In genomic region chr6:124747336-124747735, GRCh38 we compare ENCODE assay signal across 19 cellular contexts.
"Had no signal": no experiment of that assay in that cellular context is flagged by ENCODE, and none has a peak within 500 bp of the region (broad histone marks: within the 10 kb centered on the region; RNA-seq: fewer than 3 reads in every experiment).

No MANE protein-coding gene starts in this region.

- H3K9me3 Mint-ChIP-seq: activated CD4-positive, alpha-beta memory T cell treated with anti-CD3 and anti-CD28 coated beads, Interleukin-2, amount 10 ng/mL, durations not matched to agents 7 days and 5 days; activated naive CD4-positive, alpha-beta T cell treated with anti-CD3 and anti-CD28 coated beads for 36 hours had no signal

- ATAC-seq: activated CD4-positive, alpha-beta T cell treated with anti-CD3 and anti-CD28 coated beads for 36 hours; activated T-helper 17 cell treated with anti-CD3 and anti-CD28 coated beads, Interleukin-2, amount 50 U/mL, for 72 hours had no signal

- H3K4me3 Mint-ChIP-seq: activated CD4-positive, alpha-beta memory T cell treated with anti-CD3 and anti-CD28 coated beads, Interleukin-2, amount 10 ng/mL, durations not matched to agents 7 days and 5 days; activated CD4-positive, alpha-beta T cell treated with anti-CD3 and anti-CD28 coated beads for 36 hours; activated naive CD4-positive, alpha-beta T cell treated with anti-CD3 and anti-CD28 coated beads for 36 hours; activated naive CD8-positive, alpha-beta T cell; activated T-helper 17 cell treated with anti-CD3 and anti-CD28 coated beads, Interleukin-2, amount 50 U/mL, for 72 hours had no signal

- H3K27ac Mint-ChIP-seq: activated CD4-positive, alpha-beta memory T cell treated with anti-CD3 and anti-CD28 coated beads, Interleukin-2, amount 10 ng/mL, durations not matched to agents 7 days and 5 days; activated CD4-positive, alpha-beta T cell treated with anti-CD3 and anti-CD28 coated beads for 36 hours; activated naive CD4-positive, alpha-beta T cell treated with anti-CD3 and anti-CD28 coated beads for 36 hours; activated naive CD8-positive, alpha-beta T cell; activated T-helper 17 cell treated with anti-CD3 and anti-CD28 coated beads, Interleukin-2, amount 50 U/mL, for 72 hours had no signal

- H3K27me3 Mint-ChIP-seq: activated CD4-positive, alpha-beta memory T cell treated with anti-CD3 and anti-CD28 coated beads, Interleukin-2, amount 10 ng/mL, durations not matched to agents 7 days and 5 days had no signal

- DNase-seq: activated CD4-positive, alpha-beta memory T cell treated with anti-CD3 and anti-CD28 coated beads, Interleukin-2, amount 10 ng/mL, durations not matched to agents 7 days and 5 days; activated CD4-positive, alpha-beta T cell treated with anti-CD3 and anti-CD28 coated beads for 36 hours; activated CD4-positive, alpha-beta T cell treated with anti-CD3 and anti-CD28 coated beads, Interleukin-2, amount 50 U/mL, for 1 hour; activated gamma-delta T cell; activated naive CD4-positive, alpha-beta T cell treated with anti-CD3 and anti-CD28 coated beads for 36 hours; activated T-cell treated with anti-CD3 and anti-CD28 coated beads for 4 hours; activated T-cell treated with anti-CD3 and anti-CD28 coated beads, Interleukin-2, amount 50 U/mL, for 48 hours; MG63; NCI-H1105; NCI-H1436; NCI-H1694 treated with DMSO at 0.1 percent for 48 hours; NCI-H2029 treated with DMSO at 0.1 percent for 48 hours; NCI-H510A treated with DMSO at 0.1 percent for 48 hours; NCI-H69; T-helper 1 cell had no signal

- H3K27me3 ChIP-seq: MG63 had no signal

- H3K27ac ChIP-seq: SK-N-MC, VCaP had no signal

- H3K36me3 ChIP-seq: MG63 had no signal

- H3K36me3 Mint-ChIP-seq: activated naive CD8-positive, alpha-beta T cell had no signal

- H3K4me1 Mint-ChIP-seq: activated CD4-positive, alpha-beta memory T cell treated with anti-CD3 and anti-CD28 coated beads, Interleukin-2, amount 10 ng/mL, durations not matched to agents 7 days and 5 days; activated CD4-positive, alpha-beta T cell treated with anti-CD3 and anti-CD28 coated beads for 36 hours; activated T-helper 17 cell treated with anti-CD3 and anti-CD28 coated beads, Interleukin-2, amount 50 U/mL, for 72 hours had no signal

- H3K9me3 ChIP-seq: MG63 had no signal

- H3K4me3 ChIP-seq: MG63, SK-N-MC had no signal
